9 cellular contexts compared by ENCODE assay signal in genomic region chr5:76714771-76715483, GRCh38. TPM values are rescaled to one million over a fixed set of nuclear protein-coding genes. Genes with fewer than 3 reads are reported as not detected.
DNase-seq lines count a peak whose midpoint lies in the region; ATAC-seq, FAIRE-seq and TF ChIP-seq lines count a peak whose summit lies in the region.
"Had no signal": no experiment of that assay in that cellular context is flagged by ENCODE, and none has a peak within 500 bp of the region (broad histone marks: within the 10 kb centered on the region; RNA-seq: fewer than 3 reads in every experiment).

No MANE protein-coding gene starts in this region.

- peak overlapping the region; percentile 5 for H2AK5ac ChIP-seq in IMR-90 (ENCODE audit: low read depth, low read length)

- H2AK9ac ChIP-seq in IMR-90 (replicated peaks; ENCODE audit: low read depth, low read length, poor library complexity) = no peak overlapping the region

- intact Hi-C loops in IMR-90 (cut with micrococcal nuclease) (loop anchor here (5.0 kb wide), 5 partner anchors 73 to 317 kb away; partner anchors contain the start of genes AGGF1 and F2RL2), GM12878 (cut with micrococcal nuclease; ENCODE audit: unreplicated experiment) (no loop called here), kidney (cut with DNase I) (no loop called here)

- H3K9me3 ChIP-seq in IMR-90 (ENCODE audit: control insufficient read depth, insufficient read depth, low read length) = no peaks in the 10 kb centered on the region
- H3K9me3 ChIP-seq in GM12878 (replicated peaks; ENCODE audit: control insufficient read depth, insufficient read depth, low read length) = no peaks in the 10 kb centered on the region; the same call in 1 of the 3 replicates
- no peaks in the 10 kb centered on the region for H3K9me3 ChIP-seq in kidney (ENCODE audit: control insufficient read depth in 1 of 2, low read length in 2 of 2)

- FAIRE-seq in GM12878 (lab: Jason Lieb, UNC) (no peak), kidney (lab: Jason Lieb, UNC) (no peak)

- 82% methylated on average over 22 of the region's 52 CpGs; no CpG with 5 or more reads in 1 of the 2 experiments for WGBS in IMR-90 (ENCODE audit: extremely low coverage in 2 of 2, insufficient read length in 1 of 2), 2 experiments
- WGBS in GM12878 (ENCODE audit: insufficient coverage, insufficient replicate concordance, low lambda C conversion rate, missing lambda C conversion rate) = 15% methylated on average over 52 of the region's 52 CpGs

- no peak overlapping the region for H3K56ac ChIP-seq in IMR-90 (ENCODE audit: extremely low read depth, insufficient read depth, low read length)

- H3K79me2 ChIP-seq in GM12878 (ENCODE audit: control insufficient read depth, insufficient read depth, low read length) = no peaks in the 10 kb centered on the region

- H3K36me3 ChIP-seq in GM06990 (ENCODE audit: control insufficient read depth, insufficient read depth, low read length) (no peaks in the 10 kb centered on the region), IMR-90 (ENCODE audit: control insufficient read depth, insufficient read depth, low read length) (0 out of 2 replicates have a peak, but pooled peaks cover 2% of the 10 kb centered on the region), GM12878 (ENCODE audit: control insufficient read depth in 2 of 2, insufficient read depth in 2 of 2, low read length in 1 of 2) (no peaks in the 10 kb centered on the region), kidney (ENCODE audit: control insufficient read depth in 1 of 2, insufficient read depth in 2 of 2, low read length in 2 of 2) (no peaks in the 10 kb centered on the region)

- H3K4me1 ChIP-seq in IMR-90 (ENCODE audit: control insufficient read depth, insufficient read depth, low read length) (peaks cover 12% of the 10 kb centered on the region), GM12878 (ENCODE audit: control insufficient read depth, insufficient read depth, low read length) (peaks cover 15% of the 10 kb centered on the region), kidney (ENCODE audit: control insufficient read depth in 1 of 2, insufficient read depth in 1 of 2, low read depth in 1 of 2, low read length in 2 of 2) (peaks cover 0 to 2% of the 10 kb centered on the region in 2 donors)

- DNase-seq in GM06990 (ENCODE audit: extremely low read depth, insufficient read length) (no peak), IMR-90 (no peak), GM12878 (ENCODE audit: low read depth, low spot score) (no peak), kidney (peak; percentile 71), GDM1 (lab: John Stamatoyannopoulos, UW) (no peak)
- peak in 1 of 2 donors; percentile 28 for DNase-seq in stimulated activated naive CD8-positive, alpha-beta T cell treated with anti-CD3 and anti-CD28 coated beads, Interleukin-15, amount 100 ng/mL, for 72 hours

- H3K79me1 ChIP-seq in IMR-90 (ENCODE audit: low read depth in 1 of 2, low read length in 2 of 2) = peaks cover 8 to 39% of the 10 kb centered on the region in 2 experiments

- H4K8ac ChIP-seq in IMR-90 (ENCODE audit: low read depth in 2 of 2, low read length in 2 of 2) = peak overlapping the region; percentile 87

- H3K4me2 ChIP-seq in IMR-90 (ENCODE audit: low read depth, low read length) = no peak overlapping the region; the same call in 1 of the 2 replicates
- peak overlapping the region; percentile 96 for H3K4me2 ChIP-seq in GM12878 (ENCODE audit: control insufficient read depth, insufficient read depth)

- peaks cover 61% of the 10 kb centered on the region for H3K27me3 Mint-ChIP-seq in stimulated activated naive CD8-positive, alpha-beta T cell treated with anti-CD3 and anti-CD28 coated beads, Interleukin-15, amount 100 ng/mL, for 72 hours

- H2AFZ ChIP-seq in IMR-90 (replicated peaks; ENCODE audit: low read length, poor library complexity) (peak overlapping the region; percentile 97), GM12878 (ENCODE audit: control insufficient read depth, low read depth, low read length) (peak overlapping the region; percentile 75)

- CTCF ChIA-PET in IMR-90 (lab: Yijun Ruan, JAX) = interaction anchor here (0.6 to 1.0 kb wide), 3 partner anchors 25 to 115 kb away, joined by 3 to 5 read pairs (median 3); no protein-coding TSS in a partner anchor
- CTCF ChIA-PET in GM12878 (lab: Yijun Ruan, JAX) = interaction anchor here (0.9 to 10.7 kb wide), 4 partner anchors 10 to 113 kb away, joined by 5 to 122 read pairs (median 12); no protein-coding TSS in a partner anchor

- H3K27ac Mint-ChIP-seq in stimulated activated naive CD8-positive, alpha-beta T cell treated with anti-CD3 and anti-CD28 coated beads, Interleukin-15, amount 100 ng/mL, for 72 hours = peak overlapping the region in 1 of 2 donors; percentile 56

- peak overlapping the region; percentile 87; the same call in 1 of the 2 replicates for H3K23ac ChIP-seq in IMR-90 (ENCODE audit: low read depth, low read length)

- TF ChIP-seq RAD21 in IMR-90 (IDR thresholded peaks at IDR 0.05; ENCODE audit: low read length) (no peak), GM12878 (IDR thresholded peaks at IDR 0.05; ENCODE audit: insufficient read depth, low read depth, low read length) (no peak)

- H3K9ac ChIP-seq in IMR-90 (ENCODE audit: low read depth, low read length) (peak overlapping the region; percentile 44; the same call in 1 of the 2 replicates), GM12878 (ENCODE audit: control insufficient read depth, insufficient read depth, low read length) (no peak overlapping the region), kidney (ENCODE audit: low read length in 2 of 2) (peak overlapping the region; percentile 48 to 73)

- H3K4me3 ChIP-seq in GM06990 (replicated peaks; ENCODE audit: low read depth, low read length) = peak overlapping the region; percentile 82
- H3K4me3 ChIP-seq in IMR-90 (ENCODE audit: insufficient read depth, low read depth, low read length) = no peak overlapping the region
- H3K4me3 ChIP-seq in GM12878 = peak overlapping the region; percentile 79
- H3K4me3 ChIP-seq in kidney (ENCODE audit: low read length in 2 of 2) = peak overlapping the region; percentile 77 to 78

- ATAC-seq in IMR-90 (ENCODE audit: low read depth) (no peak), GM12878 (peak; percentile 2), GM21717 (IDR thresholded peaks at IDR 0.05; ENCODE audit: unreplicated experiment) (no peak), GM18873 (IDR thresholded peaks at IDR 0.05; ENCODE audit: low FRiP score, unreplicated experiment) (no peak)
- peak; percentile 18 for ATAC-seq in stimulated activated naive CD8-positive, alpha-beta T cell treated with anti-CD3 and anti-CD28 coated beads, Interleukin-15, amount 100 ng/mL, for 72 hours

- peak overlapping the region; percentile 97 for H2BK120ac ChIP-seq in IMR-90 (ENCODE audit: low read depth, low read length)

- TF ChIP-seq CTCF in GM06990 (IDR thresholded peaks at IDR 0.05; ENCODE audit: insufficient read depth, low read length, poor library complexity, severe bottlenecking) (no peak), IMR-90 (conservative IDR thresholded peaks at IDR 0.05; ENCODE audit: low read depth, low read length) (no peak), GM12878 (IDR thresholded peaks at IDR 0.05 in 2 of 3, conservative IDR thresholded peaks at IDR 0.05 in 1 of 3; ENCODE audit: control insufficient read depth in 2 of 3, extremely low read depth in 1 of 3, insufficient read depth in 1 of 3, low read depth in 3 of 3, low read length in 3 of 3) (no peak), kidney (IDR thresholded peaks at IDR 0.05; ENCODE audit: borderline replicate concordance, extremely low read depth, insufficient read depth) (no peak)

- peaks cover 11% of the 10 kb centered on the region for H3K9me1 ChIP-seq in IMR-90 (ENCODE audit: insufficient read depth, low read length)

- TF ChIP-seq POLR2A in IMR-90 (IDR thresholded peaks at IDR 0.05; ENCODE audit: low read depth, low read length) (no peak), GM12878 (IDR thresholded peaks at IDR 0.05; ENCODE audit: low read depth, low read length) (no peak)

- peak overlapping the region; percentile 35 for H3K18ac ChIP-seq in IMR-90 (ENCODE audit: low read depth, low read length)

- peak overlapping the region; percentile 83; the same call in 2 of the 3 replicates for H2BK15ac ChIP-seq in IMR-90 (ENCODE audit: low read depth, low read length)

- H2BK5ac ChIP-seq in IMR-90 (ENCODE audit: low read depth, low read length, poor library complexity, severe bottlenecking) = no peak overlapping the region

- peak overlapping the region; percentile 77; the same call in 1 of the 2 replicates for H3K14ac ChIP-seq in IMR-90 (replicated peaks; ENCODE audit: low read depth, low read length)

- RAD21 ChIA-PET in GM12878 (lab: Charles Lee; ENCODE audit: unreplicated experiment) = interaction anchor here (0.6 to 11.7 kb wide), 5 partner anchors 14 to 1073 kb away, joined by 3 to 254 read pairs (median 4); no protein-coding TSS in a partner anchor

- SMC1A ChIA-PET in GM12878 (lab: Charles Lee; ENCODE audit: uncharacterized antibody, unreplicated experiment) = interaction anchor here (0.6 to 14.6 kb wide), 8 partner anchors 9 to 67 kb away, joined by 3 to 136 read pairs (median 4); no protein-coding TSS in a partner anchor

- H4K91ac ChIP-seq in IMR-90 (ENCODE audit: insufficient read depth, low read depth, low read length) = peak overlapping the region; percentile 97

- H3K27me3 ChIP-seq in GM06990 (replicated peaks; ENCODE audit: control insufficient read depth, insufficient read depth, low read length) (no peaks in the 10 kb centered on the region), IMR-90 (ENCODE audit: control insufficient read depth, insufficient read depth, low read length) (no peaks in the 10 kb centered on the region), GM12878 (replicated peaks in 1 of 2; ENCODE audit: control insufficient read depth in 2 of 2, insufficient read depth in 2 of 2, low read length in 1 of 2) (peaks cover 0 to 13% of the 10 kb centered on the region in 2 experiments; a peak in 2 of 4 replicates)

- H2BK20ac ChIP-seq in IMR-90 (ENCODE audit: low read depth, low read length) = peak overlapping the region; percentile 84

- TF ChIP-seq EP300 in GM12878 (IDR thresholded peaks at IDR 0.05; ENCODE audit: borderline replicate concordance in 1 of 2, control insufficient read depth in 1 of 2, low read depth in 2 of 2, low read length in 2 of 2) = no peak

- dilution Hi-C loops in IMR-90 (cut with HindIII; ENCODE audit: low sequenced_read_pairs, unreplicated experiment) = no loop called here

- peak overlapping the region; percentile 91 for H3K4ac ChIP-seq in IMR-90 (ENCODE audit: low read depth, low read length)

- peaks cover 54% of the 10 kb centered on the region for H3K4me1 Mint-ChIP-seq in stimulated activated naive CD8-positive, alpha-beta T cell treated with anti-CD3 and anti-CD28 coated beads, Interleukin-15, amount 100 ng/mL, for 72 hours

- H3K9me3 Mint-ChIP-seq in stimulated activated naive CD8-positive, alpha-beta T cell treated with anti-CD3 and anti-CD28 coated beads, Interleukin-15, amount 100 ng/mL, for 72 hours = no peaks in the 10 kb centered on the region

- peak overlapping the region; percentile 82 to 94 for H3K4me3 Mint-ChIP-seq in stimulated activated naive CD8-positive, alpha-beta T cell treated with anti-CD3 and anti-CD28 coated beads, Interleukin-15, amount 100 ng/mL, for 72 hours

- POLR2A ChIA-PET in IMR-90 (lab: Charles Lee; ENCODE audit: unreplicated experiment) = interaction anchor here (0.6 to 0.7 kb wide), 3 partner anchors 25 to 1863 kb away, joined by 3 to 8 read pairs (median 3); no protein-coding TSS in a partner anchor
- POLR2A ChIA-PET in GM12878 (lab: Charles Lee) = interaction anchor here (1.3 kb wide), 1 partner anchor 60 kb away, joined by 3 read pairs; no protein-coding TSS in a partner anchor

- BruUV-seq in IMR-90 (replicated peaks; lab: Mats Ljungman, UMichigan) = no TSS peak
- no TSS peak for BruUV-seq in GM12878 (replicated peaks; lab: Mats Ljungman, UMichigan)

- in situ Hi-C loops in IMR-90 (cut with MboI; ENCODE audit: low sequenced_read_pairs) = loop anchor here (10.0 kb wide), 1 partner anchor 110 kb away; no protein-coding TSS in a partner anchor
- in situ Hi-C loops in GM12878 (cut with MboI) = loop anchor here (5.0 kb wide), 1 partner anchor 62 kb away; no protein-coding TSS in a partner anchor

- H3K27ac ChIP-seq in IMR-90 (ENCODE audit: insufficient read depth, low read length) = 0 out of 2 replicates have a peak overlapping the region, but pooled peaks have one; percentile 31
- no peak overlapping the region for H3K27ac ChIP-seq in GM12878 (ENCODE audit: control insufficient read depth, insufficient read depth)
- peak overlapping the region in 1 of 2 donors; percentile 65 for H3K27ac ChIP-seq in kidney (ENCODE audit: low read depth in 2 of 2, low read length in 2 of 2)
- H3K27ac ChIP-seq: KMS-11 had no signal

- peaks cover 20% of the 10 kb centered on the region; the same call in 1 of the 2 replicates for H4K20me1 ChIP-seq in IMR-90 (ENCODE audit: insufficient read depth, low read length)
- no peaks in the 10 kb centered on the region for H4K20me1 ChIP-seq in GM12878 (ENCODE audit: control insufficient read depth, insufficient read depth)

- peak overlapping the region; percentile 65; the same call in 1 of the 2 replicates for H4K5ac ChIP-seq in IMR-90 (ENCODE audit: low read depth, low read length)

RNA-seq across cellular contexts. Expression of gene F2R, which starts 1.0 kb away (rescaled TPM):
- total RNA-seq in IMR-90 (2012; rRNA removed) (85.7 and 96.7 TPM in 2 replicates), GM12878 (2014; rRNA removed) (5.8 and 7.2 TPM in 2 replicates), GM12878 (2014; rRNA removed; fragmentation: Illumina TruSeq; extraction: Trizol) (6.0 and 6.4 TPM in 2 replicates), GM12878 (2021) (7.3 and 7.4 TPM in 2 replicates), kidney (15.3 TPM)
- polyA plus RNA-seq in IMR-90 (2012; rRNA removed) (135 and 147 TPM in 2 replicates), GM12878 (2011; rRNA removed) (74.6 and 75.4 TPM in 2 replicates), GM12878 (2014; fragmentation: Illumina TruSeq; extraction: Trizol) (8.9 and 9.2 TPM in 2 replicates), GM12878 (2014; fragmentation: Nextera tagmentation; extraction: Ambion mirVana) (1 to 10 TPM; 1.8 to 2.4 TPM), GM12878 (2014; rRNA removed) (7.4 and 8.8 TPM in 2 replicates), GM12878 (2016; fragmentation: Nextera tagmentation; extraction: Ambion mirVana) (10 to 100 TPM; 25.4 to 26.2 TPM), kidney (ENCODE audit: insufficient read depth, low read depth, low replicate concordance) (14.6 TPM)
- polyA plus RNA-seq in IMR-90 (2012; cell fraction: cytosol; rRNA removed) = 76.8 and 100 TPM in 2 replicates
- 17.8 and 49.6 TPM in 2 replicates for polyA plus RNA-seq in IMR-90 (2012; cell fraction: nucleus; rRNA removed; ENCODE audit: low replicate concordance)
- 103 and 104 TPM in 2 replicates for total RNA-seq in GM12878 (2013; cell fraction: nucleolus; rRNA removed)
- 1.9 TPM for polyA plus RNA-seq in GM12878 (2011; ENCODE audit: low read depth)
- polyA plus RNA-seq in GM12878 (2011; cell fraction: cytosol; rRNA removed) = 78.9 and 79.2 TPM in 2 replicates
- 21.8 and 24.3 TPM in 2 replicates for polyA plus RNA-seq in GM12878 (2011; cell fraction: nucleus; rRNA removed)
- polyA plus RNA-seq in GM12878 (2012) = 2.6 and 3.3 TPM in 2 replicates
- 78.2 and 81.0 TPM in 2 replicates for polyA minus RNA-seq in GM12878 (2011; rRNA and poly(A)+ RNA removed)
- 20.8 and 24.8 TPM in 2 replicates for polyA minus RNA-seq in GM12878 (2011; cell fraction: cytosol; rRNA and poly(A)+ RNA removed)
- polyA minus RNA-seq in GM12878 (2011; cell fraction: nucleus; rRNA and poly(A)+ RNA removed) = 17.5 and 27.1 TPM in 2 replicates

Comparison
In these comparisons a context has a peak if more than half of its experiments do, and no peak if none do; other contexts are left out.
1. ATAC-seq: peak in GM12878 (single experiment) and stimulated activated naive CD8-positive, alpha-beta T cell treated with anti-CD3 and anti-CD28 coated beads, Interleukin-15, amount 100 ng/mL, for 72 hours (single experiment); none in IMR-90 (single experiment), GM21717 (single experiment) and GM18873 (single experiment).